Comparison of ENCODE assay signal across 33 cellular contexts in genomic region chr12:113948151-113948914, GRCh38.
"Had no signal": no experiment of that assay in that cellular context is flagged by ENCODE, and none has a peak within 500 bp of the region (broad histone marks: within the 10 kb centered on the region; RNA-seq: fewer than 3 reads in every experiment).

No MANE protein-coding gene starts in this region.

- FAIRE-seq: astrocyte, TTC549 had no signal

- DNase-seq: activated B cell treated with CpG ODN at 0.5 μM for 24 hours; activated CD4-positive, alpha-beta memory T cell treated with anti-CD3 and anti-CD28 coated beads for 36 hours; activated CD4-positive, alpha-beta T cell treated with anti-CD3 and anti-CD28 coated beads for 4 hours; activated CD4-positive, alpha-beta T cell treated with anti-CD3 and anti-CD28 coated beads, Interleukin-2, amount 10 ng/mL, durations not matched to agents 24 days and 14 days; activated CD4-positive, alpha-beta T cell treated with anti-CD3 and anti-CD28 coated beads, Interleukin-2, amount 50 U/mL, for 1 hour; activated CD4-positive, alpha-beta T cell treated with anti-CD3 and anti-CD28 coated beads, Interleukin-2, amount 50 U/mL, for 4 hours; activated CD4-positive, CD25-positive, alpha-beta regulatory T cell treated with anti-CD3 and anti-CD28 coated beads, Interleukin-2, amount 50 U/mL, for 72 hours; activated CD8-positive, alpha-beta memory T cell treated with anti-CD3 and anti-CD28 coated beads, Interleukin-2, amount 50 U/mL, for 4 hours; activated CD8-positive, alpha-beta T cell treated with anti-CD3 and anti-CD28 coated beads for 36 hours; activated effector memory CD4-positive, alpha-beta T cell treated with anti-CD3 and anti-CD28 coated beads, Interleukin-2, amount 50 U/mL, for 16 hours; activated gamma-delta T cell treated with Interleukin-2 at 50 U/mL for 16 hours; activated naive CD4-positive, alpha-beta T cell; activated naive CD4-positive, alpha-beta T cell treated with anti-CD3 and anti-CD28 coated beads for 36 hours; activated naive CD4-positive, alpha-beta T cell treated with anti-CD3 and anti-CD28 coated beads, Interleukin-2, amount 50 U/mL, for 16 hours; activated naive CD8-positive, alpha-beta T cell treated with anti-CD3 and anti-CD28 coated beads for 36 hours; activated T-cell treated with anti-CD3 and anti-CD28 coated beads for 4 hours; activated T-cell treated with anti-CD3 and anti-CD28 coated beads, Interleukin-2, amount 50 U/mL, for 1 hour; activated T-cell treated with anti-CD3 and anti-CD28 coated beads, Interleukin-2, amount 50 U/mL, for 4 hours; adrenal gland; amniotic stem cell; aorta; body of pancreas; brain microvascular endothelial cell; central memory CD4-positive, alpha-beta T cell; T-cell; T-helper 2 cell; T-helper 9 cell had no signal

- H3K27me3 ChIP-seq: adrenal gland, body of pancreas, brain microvascular endothelial cell, breast epithelium had no signal

- H3K9me3 ChIP-seq: adrenal gland, body of pancreas, breast epithelium had no signal

- H3K4me3 ChIP-seq: adrenal gland, body of pancreas, breast epithelium had no signal

- H3K27ac ChIP-seq: adrenal gland, body of pancreas, brain microvascular endothelial cell, breast epithelium, VCaP had no signal

- H3K4me1 ChIP-seq: adrenal gland, body of pancreas, breast epithelium had no signal

- ATAC-seq: activated CD8-positive, alpha-beta T cell treated with anti-CD3 and anti-CD28 coated beads for 36 hours; activated naive CD4-positive, alpha-beta T cell treated with anti-CD3 and anti-CD28 coated beads, Interleukin-2, amount 50 U/mL, for 72 hours; activated T-cell treated with anti-CD3 and anti-CD28 coated beads, Interleukin-2, amount 50 U/mL, for 4 hours; activated T-helper 17 cell treated with anti-CD3 and anti-CD28 coated beads, Interleukin-2, amount 50 U/mL, for 72 hours; body of pancreas; T-cell had no signal

- H3K36me3 ChIP-seq: breast epithelium had no signal
